Comparison of ENCODE assay signal across 8 cellular contexts in genomic region chr2:160388464-160389263, GRCh38.
A peak's percentile ranks its signal among the peaks of the same experiment; 100 is the strongest.
DNase-seq lines count a peak whose midpoint lies in the region; ATAC-seq and TF ChIP-seq lines count a peak whose summit lies in the region.

No MANE protein-coding gene starts in this region.

- TF ChIP-seq CTCF in A673 (conservative IDR thresholded peaks at IDR 0.05; ENCODE audit: low read depth, low read length), result no peak

- peak overlapping the region; percentile 78 for H3K27ac Mint-ChIP-seq in activated CD4-positive, alpha-beta memory T cell treated with anti-CD3 and anti-CD28 coated beads, Interleukin-2, amount 10 ng/mL, durations not matched to agents 7 days and 5 days

- H3K36me3 ChIP-seq in A673 (ENCODE audit: insufficient read depth, low read length, poor library complexity, severe bottlenecking), result no peaks in the 10 kb centered on the region

- H3K36me3 Mint-ChIP-seq in activated CD4-positive, alpha-beta memory T cell treated with anti-CD3 and anti-CD28 coated beads, Interleukin-2, amount 10 ng/mL, durations not matched to agents 7 days and 5 days (ENCODE audit: low read depth), result peaks cover 19% of the 10 kb centered on the region

- DNase-seq in stimulated activated CD4-positive, alpha-beta T cell treated with anti-CD3 and anti-CD28 coated beads, Interleukin-12 subunit alpha, Interleukin-12 subunit beta, amount 100 ng/mL, for 48 hours (ENCODE audit: low read depth in 2 of 3, low spot score in 1 of 3), result peak in 2 of 3 donors; percentile 16 to 43
- DNase-seq in stimulated activated CD4-positive, alpha-beta T cell treated with anti-CD3 and anti-CD28 coated beads, Interleukin-12 subunit alpha, Interleukin-12 subunit beta, amount 100 ng/mL, for 4 hours, result no peak
- peak; percentile 65 for DNase-seq in activated CD4-positive, alpha-beta memory T cell treated with anti-CD3 and anti-CD28 coated beads, Interleukin-2, amount 10 ng/mL, durations not matched to agents 7 days and 5 days
- peak; percentile 88 for DNase-seq in cardiac septum (ENCODE audit: low spot score)
- peak; percentile 35 to 39 for DNase-seq in stimulated activated CD4-positive, alpha-beta T cell treated with anti-CD3 and anti-CD28 coated beads, Interleukin-2, amount 100 ng/mL, for 24 hours
- DNase-seq in DMS153 (lab: John Stamatoyannopoulos, UW), result no peak
- DNase-seq in A673 (ENCODE audit: low spot score), result no peak

- H3K27me3 ChIP-seq in A673 (replicated peaks; ENCODE audit: insufficient read depth, low read depth, low read length, poor library complexity), result no peaks in the 10 kb centered on the region

- ATAC-seq in GM19467 (IDR thresholded peaks at IDR 0.05; ENCODE audit: unreplicated experiment), result no peak

- no peaks in the 10 kb centered on the region for H3K9me3 ChIP-seq in A673 (ENCODE audit: low read depth, low read length, poor library complexity, severe bottlenecking)

- no peak overlapping the region for H3K27ac ChIP-seq in A673 (ENCODE audit: low read depth, low read length, poor library complexity, severe bottlenecking)

- intact Hi-C loops in cardiac septum (cut with DNase I), result loop anchor here (5.0 kb wide), 2 partner anchors 61 to 184 kb away; no protein-coding TSS in a partner anchor
- intact Hi-C loops in A673 (cut with micrococcal nuclease; ENCODE audit: unreplicated experiment), result no loop called here

- H3K27me3 Mint-ChIP-seq in activated CD4-positive, alpha-beta memory T cell treated with anti-CD3 and anti-CD28 coated beads, Interleukin-2, amount 10 ng/mL, durations not matched to agents 7 days and 5 days, result no peaks in the 10 kb centered on the region

- CTCF ChIA-PET in activated CD4-positive, alpha-beta memory T cell treated with anti-CD3 and anti-CD28 coated beads, Interleukin-2, amount 10 ng/mL, durations not matched to agents 7 days and 5 days (lab: Charles Lee), result interaction anchor here (0.8 to 1.0 kb wide), 2 partner anchors 10 to 65 kb away, joined by 3 to 4 read pairs; no protein-coding TSS in a partner anchor
- CTCF ChIA-PET in A673 (lab: Charles Lee), result no interaction called here

- BruUV-seq in A673 (replicated peaks; lab: Mats Ljungman, UMichigan), result no TSS peak

- peak overlapping the region; percentile 44 for H3K4me3 Mint-ChIP-seq in activated CD4-positive, alpha-beta memory T cell treated with anti-CD3 and anti-CD28 coated beads, Interleukin-2, amount 10 ng/mL, durations not matched to agents 7 days and 5 days

- H3K9me3 Mint-ChIP-seq in activated CD4-positive, alpha-beta memory T cell treated with anti-CD3 and anti-CD28 coated beads, Interleukin-2, amount 10 ng/mL, durations not matched to agents 7 days and 5 days, result peaks cover 2% of the 10 kb centered on the region

- H3K4me3 ChIP-seq in A673 (ENCODE audit: low read depth, low read length, poor library complexity, severe bottlenecking), result no peak overlapping the region

- POLR2A ChIA-PET in activated CD4-positive, alpha-beta memory T cell treated with anti-CD3 and anti-CD28 coated beads, Interleukin-2, amount 10 ng/mL, durations not matched to agents 7 days and 5 days (lab: Charles Lee), result interaction anchor here (0.6 to 2.5 kb wide), 8 partner anchors 10 to 104 kb away, joined by 3 to 13 read pairs (median 4); no protein-coding TSS in a partner anchor
- POLR2A ChIA-PET in A673 (lab: Charles Lee; ENCODE audit: low non-redundant PET), result no interaction called here

- H3K4me1 Mint-ChIP-seq in activated CD4-positive, alpha-beta memory T cell treated with anti-CD3 and anti-CD28 coated beads, Interleukin-2, amount 10 ng/mL, durations not matched to agents 7 days and 5 days, result peaks cover 75% of the 10 kb centered on the region

- peaks cover 66% of the 10 kb centered on the region for H3K4me1 ChIP-seq in A673 (ENCODE audit: insufficient read depth, low read length, poor library complexity, severe bottlenecking)

Comparison
In these comparisons a context has a peak if more than half of its experiments do, and no peak if none do; other contexts are left out.
1. DNase-seq: peak in stimulated activated CD4-positive, alpha-beta T cell treated with anti-CD3 and anti-CD28 coated beads, Interleukin-12 subunit alpha, Interleukin-12 subunit beta, amount 100 ng/mL, for 48 hours (2 of 3), activated CD4-positive, alpha-beta memory T cell treated with anti-CD3 and anti-CD28 coated beads, Interleukin-2, amount 10 ng/mL, durations not matched to agents 7 days and 5 days (single experiment), cardiac septum (single experiment) and stimulated activated CD4-positive, alpha-beta T cell treated with anti-CD3 and anti-CD28 coated beads, Interleukin-2, amount 100 ng/mL, for 24 hours (2 of 2); none in stimulated activated CD4-positive, alpha-beta T cell treated with anti-CD3 and anti-CD28 coated beads, Interleukin-12 subunit alpha, Interleukin-12 subunit beta, amount 100 ng/mL, for 4 hours (single experiment), DMS153 (single experiment) and A673 (single experiment).